In the genomic region with DNA sequence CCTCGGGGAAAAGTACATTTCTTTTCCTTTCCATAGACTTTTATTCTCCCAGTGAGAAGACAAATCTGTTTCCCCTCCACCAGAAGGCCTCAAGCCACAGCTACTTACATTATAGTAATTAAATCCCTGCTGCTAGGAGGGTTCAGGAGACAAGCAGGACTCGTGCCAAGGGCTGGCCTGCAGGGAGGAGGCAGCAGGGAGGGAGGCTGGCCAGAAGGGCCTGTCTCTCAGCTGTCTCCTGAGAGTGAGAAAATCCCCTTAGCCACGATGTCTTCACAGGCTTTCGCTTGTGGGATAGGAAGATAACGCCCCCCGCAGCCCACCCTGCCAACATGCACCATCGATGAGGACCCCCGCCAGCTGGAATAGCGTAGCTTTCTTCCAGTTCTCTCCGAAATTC, we compare ENCODE assay signal across 13 cellular contexts. TPM values are rescaled to one million over a fixed set of nuclear protein-coding genes. Genes with fewer than 3 reads are reported as not detected.
DNase-seq lines count a peak whose midpoint lies in the region; ATAC-seq and TF ChIP-seq lines count a peak whose summit lies in the region.
"Had no signal": no experiment of that assay in that cellular context is flagged by ENCODE, and none has a peak within 500 bp of the region (broad histone marks: within the 10 kb centered on the region; RNA-seq: fewer than 3 reads in every experiment).

No MANE protein-coding gene starts in this region.

- no TSS peak for BruUV-seq in OCI-LY7 (replicated peaks; lab: Mats Ljungman, UMichigan)

- POLR2A ChIA-PET in OCI-LY7 (lab: Charles Lee): interaction anchor here (0.6 to 1.4 kb wide), 6 partner anchors 10 to 147 kb away, joined by 3 to 4 read pairs (median 3); partner anchors contain the start of gene KCNN3

- H3K36me3 Mint-ChIP-seq in nephron (ENCODE audit: low read depth): no peaks in the 10 kb centered on the region
- H3K36me3 Mint-ChIP-seq: activated CD8-positive, alpha-beta memory T cell treated with anti-CD3 and anti-CD28 coated beads, Interleukin-2, amount 10 ng/mL, durations not matched to agents 7 days and 5 days had no signal

- H3K9me3 Mint-ChIP-seq in nephron: no peaks in the 10 kb centered on the region
- H3K9me3 Mint-ChIP-seq: activated B cell treated with CpG ODN at 0.5 μM for 24 hours; dendritic cell treated with granulocyte-macrophage colony-stimulating factor and Interleukin-4, amounts not matched to agents 40 ng/mL and 50 ng/mL, for 4 days had no signal

- peaks cover 14% of the 10 kb centered on the region; the same call in 1 of the 2 replicates for H3K36me3 ChIP-seq in OCI-LY7 (ENCODE audit: insufficient read depth, low read length)
- H3K36me3 ChIP-seq: esophagus squamous epithelium had no signal

- peak overlapping the region; percentile 85 for H3K4me2 ChIP-seq in OCI-LY7 (ENCODE audit: low read length)

- H3K9me2 ChIP-seq in OCI-LY7 (ENCODE audit: insufficient read depth, low read length): no peaks in the 10 kb centered on the region

- no peak overlapping the region for H2AFZ ChIP-seq in OCI-LY7 (ENCODE audit: low read length)

- H3K4me1 Mint-ChIP-seq in nephron: peaks cover 42% of the 10 kb centered on the region

- H3K27me3 Mint-ChIP-seq in nephron (ENCODE audit: low read depth): peaks cover 5% of the 10 kb centered on the region
- H3K27me3 Mint-ChIP-seq: activated B cell treated with CpG ODN at 0.5 μM for 24 hours; dendritic cell treated with granulocyte-macrophage colony-stimulating factor and Interleukin-4, amounts not matched to agents 40 ng/mL and 50 ng/mL, for 4 days had no signal

- H3K79me2 ChIP-seq in OCI-LY7 (ENCODE audit: insufficient read depth, low read depth, low read length): peaks cover 60% of the 10 kb centered on the region; the same call in 1 of the 2 replicates

- peak overlapping the region; percentile 8 to 50 (median 21) for H3K27ac Mint-ChIP-seq in nephron
- H3K27ac Mint-ChIP-seq: activated B cell treated with CpG ODN at 0.5 μM for 24 hours; activated CD8-positive, alpha-beta memory T cell treated with anti-CD3 and anti-CD28 coated beads, Interleukin-2, amount 10 ng/mL, durations not matched to agents 7 days and 5 days; dendritic cell treated with granulocyte-macrophage colony-stimulating factor and Interleukin-4, amounts not matched to agents 40 ng/mL and 50 ng/mL, for 4 days had no signal

- no peaks in the 10 kb centered on the region for H3K9me3 ChIP-seq in OCI-LY7 (ENCODE audit: low read length)
- H3K9me3 ChIP-seq: esophagus squamous epithelium had no signal

- no peak for ATAC-seq in GM18867 (IDR thresholded peaks at IDR 0.05; ENCODE audit: unreplicated experiment)
- ATAC-seq: activated CD8-positive, alpha-beta memory T cell treated with anti-CD3 and anti-CD28 coated beads, Interleukin-2, amount 10 ng/mL, durations not matched to agents 7 days and 5 days had no signal

- DNase-seq in NCI-H1694 (lab: John Stamatoyannopoulos, UW) (peak; percentile 87), OCI-LY7 (ENCODE audit: low spot score) (no peak), ureter (ENCODE audit: low spot score) (no peak), 8988T (no peak), MV-4-11 (lab: John Stamatoyannopoulos, UW) (no peak)
- DNase-seq: activated B cell treated with CpG ODN at 0.5 μM for 24 hours; activated CD8-positive, alpha-beta memory T cell treated with anti-CD3 and anti-CD28 coated beads, Interleukin-2, amount 10 ng/mL, durations not matched to agents 7 days and 5 days; activated gamma-delta T cell; esophagus squamous epithelium had no signal

- H4K20me1 ChIP-seq in OCI-LY7 (ENCODE audit: insufficient read depth, low read length): no peaks in the 10 kb centered on the region

- CTCF ChIA-PET in OCI-LY7 (lab: Charles Lee; ENCODE audit: unreplicated experiment): interaction anchor here (1.0 to 1.6 kb wide), 2 partner anchors 18 to 23 kb away, joined by 5 read pairs; no protein-coding TSS in a partner anchor

- H3K27ac ChIP-seq in OCI-LY7 (ENCODE audit: low read depth, low read length, poor library complexity, severe bottlenecking): no peak overlapping the region
- H3K27ac ChIP-seq: esophagus squamous epithelium had no signal

- TF ChIP-seq CTCF in GM12872 (IDR thresholded peaks at IDR 0.05; ENCODE audit: insufficient read depth, low read depth, low read length) (0 out of 3 replicates have a peak, but pooled peaks have one; percentile 1), OCI-LY7 (conservative IDR thresholded peaks at IDR 0.05; ENCODE audit: low read length) (peak; percentile 47; the same call in 1 of the 2 replicates), nephron (IDR thresholded peaks at IDR 0.05; ENCODE audit: unreplicated experiment in 3 of 3) (no peak)

- H3K4me3 ChIP-seq in OCI-LY7 (ENCODE audit: low read depth, low read length, poor library complexity, severe bottlenecking): no peak overlapping the region
- H3K4me3 ChIP-seq: esophagus squamous epithelium had no signal

- peaks cover 57% of the 10 kb centered on the region for H3K4me1 ChIP-seq in OCI-LY7 (ENCODE audit: insufficient read depth, low read length, poor library complexity, severe bottlenecking)
- H3K4me1 ChIP-seq: esophagus squamous epithelium had no signal

- peak overlapping the region in 1 of 3 experiments; percentile 21 for H3K4me3 Mint-ChIP-seq in nephron
- H3K4me3 Mint-ChIP-seq: activated B cell treated with CpG ODN at 0.5 μM for 24 hours; activated CD8-positive, alpha-beta memory T cell treated with anti-CD3 and anti-CD28 coated beads, Interleukin-2, amount 10 ng/mL, durations not matched to agents 7 days and 5 days; dendritic cell treated with granulocyte-macrophage colony-stimulating factor and Interleukin-4, amounts not matched to agents 40 ng/mL and 50 ng/mL, for 4 days had no signal

- intact Hi-C loops in OCI-LY7 (cut with micrococcal nuclease; ENCODE audit: unreplicated experiment): no loop called here

RNA-seq across cellular contexts. Expression of gene KCNN3, which starts 14.0 kb away (rescaled TPM):
- 11.4 and 14.8 TPM in 2 replicates for total RNA-seq in OCI-LY7 (2014; rRNA removed; shearing (Covaris generic))
- total RNA-seq in OCI-LY7 (2022) (44.5 and 50.8 TPM in 2 replicates), ureter (5.4 TPM)

Comparison
In these comparisons a context has a peak if more than half of its experiments do, and no peak if none do; other contexts are left out.
1. CTCF ChIP-seq: peak in GM12872 (single experiment) and OCI-LY7 (single experiment); none in nephron (0 of 3).